ENCODE assay signal across 6 cellular contexts in genomic region chr3:156051651-156052050, GRCh38.
"Had no signal": no experiment of that assay in that cellular context is flagged by ENCODE, and none has a peak within 500 bp of the region (broad histone marks: within the 10 kb centered on the region; RNA-seq: fewer than 3 reads in every experiment).

No MANE protein-coding gene starts in this region.

- ATAC-seq: HepG2, K562 had no signal

- H3K4me3 Mint-ChIP-seq: IgD-negative memory B cell had no signal

- H3K4me1 Mint-ChIP-seq: IgD-negative memory B cell had no signal

- DNase-seq: IMR-90, KBM-7, KG1 had no signal

- H3K27ac Mint-ChIP-seq: IgD-negative memory B cell had no signal
